Comparison of ENCODE assay signal across 5 cellular contexts in genomic region chr15:77221708-77222107, GRCh38.
"Had no signal": no experiment of that assay in that cellular context is flagged by ENCODE, and none has a peak within 500 bp of the region (broad histone marks: within the 10 kb centered on the region; RNA-seq: fewer than 3 reads in every experiment).

No MANE protein-coding gene starts in this region.

- H3K27ac Mint-ChIP-seq: GM23338, H9, IgD-negative memory B cell had no signal

- H2AFZ ChIP-seq: GM23338 had no signal

- H3K4me3 ChIP-seq: GM23338 had no signal

- DNase-seq: H9, HCEC 1CT, KBM-7 had no signal

- H3K9me3 Mint-ChIP-seq: GM23338, H9, IgD-negative memory B cell had no signal

- H3K4me2 ChIP-seq: GM23338 had no signal

- H3K27me3 Mint-ChIP-seq: IgD-negative memory B cell had no signal

- H3K4me3 Mint-ChIP-seq: GM23338, H9, IgD-negative memory B cell had no signal
